26 cellular contexts compared by ENCODE assay signal in genomic region chr5:145818604-145819003, GRCh38. TPM values are rescaled to one million over a fixed set of nuclear protein-coding genes. Genes with fewer than 3 reads are reported as not detected.
DNase-seq lines count a peak whose midpoint lies in the region; ATAC-seq, FAIRE-seq and TF ChIP-seq lines count a peak whose summit lies in the region.
"Had no signal": no experiment of that assay in that cellular context is flagged by ENCODE, and none has a peak within 500 bp of the region (broad histone marks: within the 10 kb centered on the region; RNA-seq: fewer than 3 reads in every experiment).

No MANE protein-coding gene starts in this region.

- peak overlapping the region; percentile 56 for H3K27ac ChIP-seq in A673 (ENCODE audit: low read depth, low read length, poor library complexity, severe bottlenecking)
- no peak overlapping the region for H3K27ac ChIP-seq in small intestine (ENCODE audit: low read depth in 1 of 2, low read length in 1 of 2)
- H3K27ac ChIP-seq: 22Rv1, A549, BLaER1 had no signal

- H3K27me3 ChIP-seq in A673 (replicated peaks; ENCODE audit: insufficient read depth, low read depth, low read length, poor library complexity) (no peaks in the 10 kb centered on the region), small intestine (ENCODE audit: control insufficient read depth in 2 of 2, insufficient read depth in 2 of 2, low read length in 2 of 2) (no peaks in the 10 kb centered on the region)
- H3K27me3 ChIP-seq: BE2C, BLaER1 had no signal

- CTCF ChIA-PET in A673 (lab: Charles Lee) = no interaction called here
- CTCF ChIA-PET in Calu3 (lab: Charles Lee) = no interaction called here

- no peaks in the 10 kb centered on the region for H3K36me3 Mint-ChIP-seq in Calu3 (ENCODE audit: insufficient read depth, unreplicated experiment)
- H3K36me3 Mint-ChIP-seq: CD4-positive, alpha-beta memory T cell; CD8-positive, alpha-beta memory T cell had no signal

- TF ChIP-seq CTCF in A673 (conservative IDR thresholded peaks at IDR 0.05; ENCODE audit: low read depth, low read length) = no peak
- TF ChIP-seq CTCF in Calu3 (IDR thresholded peaks at IDR 0.05; ENCODE audit: unreplicated experiment) = no peak

- H3K36me3 ChIP-seq in A673 (ENCODE audit: insufficient read depth, low read length, poor library complexity, severe bottlenecking) (peaks cover 42% of the 10 kb centered on the region), small intestine (ENCODE audit: control insufficient read depth in 2 of 2, insufficient read depth in 2 of 2, low read length in 2 of 2) (peaks cover 3 to 8% of the 10 kb centered on the region in 2 donors)
- H3K36me3 ChIP-seq: BE2C had no signal

- H3K27ac Mint-ChIP-seq in Calu3 (ENCODE audit: unreplicated experiment) = no peak overlapping the region
- H3K27ac Mint-ChIP-seq: CD4-positive, alpha-beta memory T cell; CD4-positive, CD25-positive, alpha-beta regulatory T cell; CD8-positive, alpha-beta memory T cell had no signal

- H3K4me3 Mint-ChIP-seq in Calu3 (ENCODE audit: low read depth, unreplicated experiment) = no peak overlapping the region
- H3K4me3 Mint-ChIP-seq: CD14-positive monocyte; CD4-positive, alpha-beta memory T cell; CD4-positive, CD25-positive, alpha-beta regulatory T cell; CD8-positive, alpha-beta memory T cell had no signal

- H3K9me3 ChIP-seq in A673 (ENCODE audit: low read depth, low read length, poor library complexity, severe bottlenecking) = peaks cover 7% of the 10 kb centered on the region
- H3K9me3 ChIP-seq in small intestine (ENCODE audit: control insufficient read depth, low read depth) = no peaks in the 10 kb centered on the region
- H3K9me3 ChIP-seq: A549, BE2C, BLaER1 had no signal

- intact Hi-C loops in A673 (cut with micrococcal nuclease; ENCODE audit: unreplicated experiment) = no loop called here
- intact Hi-C loops in left colon (cut with DNase I, micrococcal nuclease) = no loop called here
- intact Hi-C loops in Calu3 (cut with micrococcal nuclease; ENCODE audit: unreplicated experiment) = no loop called here

- no peak for FAIRE-seq in small intestine (lab: Jason Lieb, UNC)
- FAIRE-seq: A549, D721Med, G401.6, GM12891, GM19239 had no signal

- POLR2A ChIA-PET in A673 (lab: Charles Lee; ENCODE audit: low non-redundant PET) = no interaction called here

- H3K27me3 Mint-ChIP-seq in Calu3 (ENCODE audit: unreplicated experiment) = no peaks in the 10 kb centered on the region
- H3K27me3 Mint-ChIP-seq: CD4-positive, alpha-beta memory T cell; CD4-positive, CD25-positive, alpha-beta regulatory T cell; CD8-positive, alpha-beta memory T cell had no signal

- H3K9me3 Mint-ChIP-seq in Calu3 (ENCODE audit: low read depth, unreplicated experiment) = no peaks in the 10 kb centered on the region
- H3K9me3 Mint-ChIP-seq: CD14-positive monocyte; CD4-positive, alpha-beta memory T cell; CD4-positive, CD25-positive, alpha-beta regulatory T cell; CD8-positive, alpha-beta memory T cell had no signal

- H3K4me3 ChIP-seq in A673 (ENCODE audit: low read depth, low read length, poor library complexity, severe bottlenecking) (no peak overlapping the region), small intestine (ENCODE audit: low read depth in 1 of 2, low read length in 2 of 2) (no peak overlapping the region)
- H3K4me3 ChIP-seq: A549, BLaER1 had no signal

- H3K4me1 Mint-ChIP-seq in Calu3 (ENCODE audit: low read depth, unreplicated experiment) = no peaks in the 10 kb centered on the region
- H3K4me1 Mint-ChIP-seq: CD14-positive monocyte; CD4-positive, alpha-beta memory T cell; CD8-positive, alpha-beta memory T cell had no signal

- H3K4me1 ChIP-seq in A673 (ENCODE audit: insufficient read depth, low read length, poor library complexity, severe bottlenecking) (peaks cover 7% of the 10 kb centered on the region), small intestine (ENCODE audit: control insufficient read depth in 2 of 2, insufficient read depth in 1 of 2, low read depth in 1 of 2, low read length in 1 of 2) (no peaks in the 10 kb centered on the region)
- H3K4me1 ChIP-seq: A549, BE2C, BLaER1 had no signal

- ATAC-seq in left colon = peak; percentile 60
- ATAC-seq: A549 had no signal

- DNase-seq in NCI-H82 (lab: John Stamatoyannopoulos, UW) = peak; percentile 16
- DNase-seq in NCI-H82 treated with DMSO at 0.1 percent for 48 hours (lab: John Stamatoyannopoulos, UW; ENCODE audit: unreplicated experiment) = no peak
- DNase-seq in A673 (ENCODE audit: low spot score) = peak; percentile 68
- DNase-seq in left colon = no peak
- DNase-seq in small intestine = peak; percentile 44
- DNase-seq in GOT3 (lab: John Stamatoyannopoulos, UW) = no peak
- DNase-seq in Calu3 = no peak
- DNase-seq: ACHN; BE2C; C1 segment of cervical spinal cord; CD4-positive, alpha-beta memory T cell; CD4-positive, CD25-positive, alpha-beta regulatory T cell; CD8-positive, alpha-beta memory T cell; COR-L47; DMS79 treated with DMSO at 0.1 percent for 48 hours; GF-D8 had no signal

- BruUV-seq in A673 (replicated peaks; lab: Mats Ljungman, UMichigan) = no TSS peak
- BruUV-seq in Calu3 (replicated peaks; lab: Mats Ljungman, UMichigan) = no TSS peak

- WGBS in small intestine, 3 donors = 50 to 73% (median 59%) methylated on average over 4 of the region's 4 CpGs

RNA-seq across cellular contexts. Expression of gene PRELID2, which starts 16.5 kb away (rescaled TPM):
- 50.2 and 55.8 TPM in 2 replicates for total RNA-seq in A673 (2021)
- 10 to 100 TPM; 86.8 to 95.0 TPM for total RNA-seq in left colon
- 10 to 100 TPM; 16.5 to 40.9 (median 23.7) TPM for polyA plus RNA-seq in small intestine
- 33.2 and 33.4 TPM in 2 replicates for total RNA-seq in Calu3 (2022)

RNA-seq across cellular contexts. Expression of gene GRXCR2, which starts 54.2 kb away (rescaled TPM):
- total RNA-seq in A673 (2021) (not detected in 2 replicates), left colon (not detected), Calu3 (2022) (not detected in 2 replicates)
- not detected for polyA plus RNA-seq in small intestine
- total RNA-seq: A172; CD4-positive, alpha-beta memory T cell; CD4-positive, CD25-positive, alpha-beta regulatory T cell; CD8-positive, alpha-beta memory T cell had no signal
- polyA plus RNA-seq: AG04450; CD14-positive monocyte; CD4-positive, alpha-beta memory T cell; CD8-positive, alpha-beta memory T cell had no signal

Comparison
In these comparisons a context has a peak if more than half of its experiments do, and no peak if none do; other contexts are left out.
1. DNase-seq: peak in NCI-H82 (single experiment), A673 (single experiment) and small intestine (single experiment); none in NCI-H82 treated with DMSO at 0.1 percent for 48 hours (single experiment), left colon (0 of 2), GOT3 (single experiment) and Calu3 (single experiment).